Comparison of ENCODE assay signal across 9 cellular contexts in genomic region chr15:58065445-58066041, GRCh38. TPM values are rescaled to one million over a fixed set of nuclear protein-coding genes. Genes with fewer than 3 reads are reported as not detected.
A peak's percentile ranks its signal among the peaks of the same experiment; 100 is the strongest.
DNase-seq lines count a peak whose midpoint lies in the region; ATAC-seq, FAIRE-seq and TF ChIP-seq lines count a peak whose summit lies in the region.
"Had no signal": no experiment of that assay in that cellular context is flagged by ENCODE, and none has a peak within 500 bp of the region (broad histone marks: within the 10 kb centered on the region; RNA-seq: fewer than 3 reads in every experiment).

Gene ALDH1A2 (minus strand): TSS chr15:58065711. CDS start chr15:58065650, 61 bp downstream.

- H3K79me1 ChIP-seq in mesenchymal stem cell (replicated peaks; ENCODE audit: low read length, poor library complexity, severe bottlenecking): no peaks in the 10 kb centered on the region

- H3K9ac ChIP-seq in mesenchymal stem cell (ENCODE audit: low read length): peak within 1 kb of the TSS; percentile 47

- H2AK5ac ChIP-seq in mesenchymal stem cell (ENCODE audit: low read length, severe bottlenecking): no peak within 1 kb of the TSS

- H2BK5ac ChIP-seq in mesenchymal stem cell (ENCODE audit: low read depth, low read length, poor library complexity, severe bottlenecking): no peak within 1 kb of the TSS

- H3K4ac ChIP-seq in mesenchymal stem cell (ENCODE audit: low read depth in 1 of 2, low read length in 2 of 2): no peak within 1 kb of the TSS

- TF ChIP-seq RAD21 in A549 (conservative IDR thresholded peaks at IDR 0.05 in 1 of 2, IDR thresholded peaks at IDR 0.05 in 1 of 2): no peak

- H2AFZ ChIP-seq in mesenchymal stem cell (ENCODE audit: low read depth, low read length): peak within 1 kb of the TSS; percentile 54

- H3K36me3 ChIP-seq in mesenchymal stem cell (ENCODE audit: control insufficient read depth in 1 of 2, insufficient read depth in 2 of 2, low read depth in 1 of 2, low read length in 2 of 2): no peaks in the 10 kb centered on the region
- no peaks in the 10 kb centered on the region for H3K36me3 ChIP-seq in testis (ENCODE audit: low read depth, missing control alignments)

- H3K4me1 ChIP-seq in A549: peaks cover 7% of the 10 kb centered on the region; the same call in 1 of the 3 replicates
- H3K4me1 ChIP-seq in mesenchymal stem cell (ENCODE audit: control insufficient read depth, insufficient read depth, low read depth, low read length): peaks cover 11% of the 10 kb centered on the region
- H3K4me1 ChIP-seq in testis: no peaks in the 10 kb centered on the region

- no peak within 1 kb of the TSS for H2BK15ac ChIP-seq in mesenchymal stem cell (ENCODE audit: low read depth, poor library complexity, severe bottlenecking)

- no peak for TF ChIP-seq EP300 in A549 (IDR thresholded peaks at IDR 0.05)

- WGBS in A549 (ENCODE audit: missing lambda C conversion rate): 24% methylated on average over 49 of the region's 75 CpGs
- WGBS in mesenchymal stem cell: 6% methylated on average over 71 of the region's 75 CpGs
- 1 to 3% methylated on average over 43 to 49 of the region's 75 CpGs for WGBS in testis, 2 donors

- H3K23ac ChIP-seq in mesenchymal stem cell (ENCODE audit: low read length in 2 of 2): peak within 1 kb of the TSS in 1 of 2 experiments; percentile 26

- peaks cover 4 to 74% (median 53%) of the 10 kb centered on the region in 45 donors for H3K27me3 ChIP-seq in dorsolateral prefrontal cortex
- H3K27me3 ChIP-seq in mesenchymal stem cell (ENCODE audit: control insufficient read depth in 1 of 2, insufficient read depth in 1 of 2, low read length in 2 of 2): peaks cover 52 to 62% of the 10 kb centered on the region in 2 experiments
- no peaks in the 10 kb centered on the region for H3K27me3 ChIP-seq in testis

- POLR2A ChIA-PET in A549 (lab: Yijun Ruan, JAX): no interaction called here

- H3K4me2 ChIP-seq in A549 (peak within 1 kb of the TSS; percentile 91), mesenchymal stem cell (ENCODE audit: low read length, poor library complexity, severe bottlenecking) (peak within 1 kb of the TSS; percentile 68)

- no peak within 1 kb of the TSS for H3K14ac ChIP-seq in mesenchymal stem cell (ENCODE audit: low read length in 2 of 2)

- TF ChIP-seq POLR2A in A549 (IDR thresholded peaks at IDR 0.05; ENCODE audit: low read length) (no peak), testis (IDR thresholded peaks at IDR 0.05) (no peak)

- peak; percentile 2 to 45; a peak in 3 of 6 replicates for ATAC-seq in A549
- no peak for ATAC-seq in GM18861 (IDR thresholded peaks at IDR 0.05; ENCODE audit: unreplicated experiment)

- intact Hi-C loops in dorsolateral prefrontal cortex (cut with DNase I): loop anchor here (2.0 to 10.0 kb wide), 5 partner anchors 201 to 511 kb away; no protein-coding TSS in a partner anchor
- intact Hi-C loops in testis (cut with DNase I; ENCODE audit: low total_unique reads): loop anchor here (5.0 to 10.0 kb wide), 2 partner anchors 203 to 311 kb away; no protein-coding TSS in a partner anchor

- TF ChIP-seq CTCF in A549 (IDR thresholded peaks at IDR 0.05) (no peak), dorsolateral prefrontal cortex (IDR thresholded peaks at IDR 0.05 in 54 of 56, conservative IDR thresholded peaks at IDR 0.05 in 2 of 56; ENCODE audit: low read depth in 1 of 56, partially characterized antibody in 56 of 56) (no peak), testis (IDR thresholded peaks at IDR 0.05) (no peak)

- DNase-seq in A549 (ENCODE audit: low read depth in 1 of 2, low spot score in 1 of 2) (no peak), NCI-H345 (lab: John Stamatoyannopoulos, UW) (peak; percentile 12), dorsolateral prefrontal cortex (no peak), mesenchymal stem cell (no peak), testis (peak; percentile 81), RPMI8226 (no peak), NK-92 (lab: John Stamatoyannopoulos, UW; ENCODE audit: unreplicated experiment) (no peak)

- H3K4me3 ChIP-seq in A549 (peak within 1 kb of the TSS; percentile 46), dorsolateral prefrontal cortex (peak within 1 kb of the TSS in 57 of 59 donors; percentile 6 to 66 (median 48)), mesenchymal stem cell (ENCODE audit: insufficient read depth in 1 of 2, low read depth in 1 of 2, low read length in 2 of 2) (peak within 1 kb of the TSS; percentile 54 to 64), testis (peak within 1 kb of the TSS; percentile 59 to 70)

- H4K91ac ChIP-seq in mesenchymal stem cell (ENCODE audit: low read length): no peak within 1 kb of the TSS

- H3K9me3 ChIP-seq in A549 (peaks cover 11% of the 10 kb centered on the region; the same call in 2 of the 3 replicates), mesenchymal stem cell (ENCODE audit: control insufficient read depth, low read length) (no peaks in the 10 kb centered on the region), testis (no peaks in the 10 kb centered on the region)

- no peak within 1 kb of the TSS for H2BK120ac ChIP-seq in mesenchymal stem cell (ENCODE audit: low read depth, low read length)

- H3K27ac ChIP-seq in A549: peak within 1 kb of the TSS in 1 of 2 experiments; percentile 48; a peak in 2 of 6 replicates
- peak within 1 kb of the TSS in 5 of 59 donors; percentile 28 to 58 (median 46) for H3K27ac ChIP-seq in dorsolateral prefrontal cortex
- H3K27ac ChIP-seq in mesenchymal stem cell (ENCODE audit: low read length, poor library complexity, severe bottlenecking): no peak within 1 kb of the TSS
- peak within 1 kb of the TSS; percentile 69 to 73 for H3K27ac ChIP-seq in testis
- H3K27ac ChIP-seq: VCaP had no signal

- peak within 1 kb of the TSS in 1 of 2 experiments; percentile 37 for H3K18ac ChIP-seq in mesenchymal stem cell (ENCODE audit: low read depth in 1 of 2, low read length in 2 of 2)

- H4K8ac ChIP-seq in mesenchymal stem cell (ENCODE audit: low read length): no peak within 1 kb of the TSS

- FAIRE-seq in A549 (lab: Jason Lieb, UNC): no peak

- no peak within 1 kb of the TSS for H2BK12ac ChIP-seq in mesenchymal stem cell (ENCODE audit: low read length in 2 of 2)

- CTCF ChIA-PET in A549 (lab: Yijun Ruan, JAX): interaction anchor here (0.6 to 6.6 kb wide), 45 partner anchors 8 to 1458 kb away, joined by 3 to 64 read pairs (median 6); partner anchors contain the start of gene POLR2M

TF ChIP-seq in A549, 52 proteins besides CTCF, POLR2A, EP300 and RAD21:
- TF ChIP-seq MAZ (IDR thresholded peaks at IDR 0.05; ENCODE audit: borderline replicate concordance, low read depth, low read length) (no peak), MAX (IDR thresholded peaks at IDR 0.05) (no peak), NFE2L2 (conservative IDR thresholded peaks at IDR 0.05; ENCODE audit: low read length) (no peak), GATA3 (IDR thresholded peaks at IDR 0.05; ENCODE audit: borderline replicate concordance) (no peak), TP53 (CRISPR knock-in tag; IDR thresholded peaks at IDR 0.05) (no peak), PBX3 (IDR thresholded peaks at IDR 0.05) (no peak), ZSCAN20 (CRISPR knock-in tag; IDR thresholded peaks at IDR 0.05) (no peak), CHD2 (IDR thresholded peaks at IDR 0.05; ENCODE audit: low read length, partially characterized antibody) (no peak), E2F6 (IDR thresholded peaks at IDR 0.05; ENCODE audit: borderline replicate concordance, low read depth) (no peak)

RNA-seq across cellular contexts. Expression of gene ALDH1A2, which starts in this region (rescaled TPM):
- polyA plus RNA-seq in A549 (2011; rRNA removed) (0.23 and 0.30 TPM in 2 replicates), A549 (2017; fragmentation: RNase III; extraction: RNeasy Plus Mini Kit Qiagen cat#74134 plus additional on column Dnase treatment) (0.22 to 0.35 TPM (median 0.25 TPM) in 3 replicates), testis (ENCODE audit: insufficient read depth, low read depth, low replicate concordance) (210 TPM)
- polyA plus RNA-seq in A549 (2012; cell fraction: cytosol; rRNA removed): not detected in 2 replicates
- polyA plus RNA-seq in A549 (2012; cell fraction: nucleus; rRNA removed): 0.04 and 0.26 TPM in 2 replicates
- 1.4 TPM in 1 of 2 replicates, not detected in the other for polyA minus RNA-seq in A549 (2011; rRNA and poly(A)+ RNA removed)
- total RNA-seq in dorsolateral prefrontal cortex (10 to 100 TPM in 26 of 120 experiments, 1 to 10 TPM in 94; 1.8 to 20.7 (median 7.5) TPM), testis (10 to 100 TPM; 71.2 to 91.2 TPM)
- polyA plus RNA-seq in mesenchymal stem cell (2013, experiment 1 of 2): 1.4 TPM
- 1.4 TPM for polyA plus RNA-seq in mesenchymal stem cell (2013, experiment 2 of 2)

Comparison
In these comparisons a context has a peak if more than half of its experiments do, and no peak if none do; other contexts are left out.
1. RNA of gene ALDH1A2 (polyA plus RNA-seq): 210 TPM in testis (single experiment); 0.04 to 0.35 TPM in A549; every median in the first group is over 100 times any median in the second.
2. DNase-seq: peak in NCI-H345 (single experiment) and testis (single experiment); none in A549 (0 of 2), dorsolateral prefrontal cortex (0 of 10), mesenchymal stem cell (single experiment), RPMI8226 (single experiment) and NK-92 (single experiment).
3. Peak in every context shown above with its lines, with median percentiles within 50 percentile points of each other: H3K4me3 ChIP-seq.